8 cellular contexts compared by ENCODE assay signal in genomic region chr1:20708891-20709290, GRCh38.
"Had no signal": no experiment of that assay in that cellular context is flagged by ENCODE, and none has a peak within 500 bp of the region (broad histone marks: within the 10 kb centered on the region; RNA-seq: fewer than 3 reads in every experiment).

No MANE protein-coding gene starts in this region.

- H3K9me3 ChIP-seq: HAP-1 had no signal

- H3K4me1 ChIP-seq: HAP-1 had no signal

- H3K4me3 ChIP-seq: GM23248, HAP-1 had no signal

- H3K27ac ChIP-seq: GM23248, HL-60 had no signal

- DNase-seq: GM23248, GOT3, H7, KG1 had no signal

- ATAC-seq: HCT116 had no signal

- H3K36me3 Mint-ChIP-seq: IgD-negative memory B cell had no signal

- H3K36me3 ChIP-seq: HAP-1 had no signal

- H3K4me1 Mint-ChIP-seq: IgD-negative memory B cell had no signal

- H3K4me3 Mint-ChIP-seq: IgD-negative memory B cell had no signal
